Comparison of ENCODE assay signal across 1 cellular context in genomic region chr12:75444444-75445136, GRCh38.
A peak's percentile ranks its signal among the peaks of the same experiment; 100 is the strongest.
TF ChIP-seq lines count a peak whose summit lies in the region.

No MANE protein-coding gene starts in this region.

TF ChIP-seq in HepG2, 621 proteins besides CTCF, POLR2A, EP300 and RAD21 (continued from another document and continues in another):
- TF ChIP-seq ZNF609 (CRISPR knock-in tag; IDR thresholded peaks at IDR 0.05; ENCODE audit: borderline replicate concordance) (no peak), ZFP37 (CRISPR knock-in tag; IDR thresholded peaks at IDR 0.05; ENCODE audit: borderline replicate concordance) (no peak), ZNF414 (CRISPR knock-in tag; IDR thresholded peaks at IDR 0.05) (no peak), TBX3 (IDR thresholded peaks at IDR 0.05; ENCODE audit: borderline replicate concordance) (no peak), KIAA2018 (CRISPR knock-in tag; IDR thresholded peaks at IDR 0.05; ENCODE audit: borderline replicate concordance) (no peak), IRF1 (CRISPR knock-in tag; IDR thresholded peaks at IDR 0.05; ENCODE audit: low read depth) (no peak), ZNF574 (CRISPR knock-in tag; IDR thresholded peaks at IDR 0.05) (no peak), AFF4 (CRISPR knock-in tag; IDR thresholded peaks at IDR 0.05) (no peak), GABPA (IDR thresholded peaks at IDR 0.05; ENCODE audit: low read depth, low read length) (no peak), GABPA (CRISPR knock-in tag; IDR thresholded peaks at IDR 0.05; ENCODE audit: low read depth) (peak; percentile 31; the same call in 1 of the 2 replicates), ATF5 (CRISPR knock-in tag; IDR thresholded peaks at IDR 0.05; ENCODE audit: low read depth) (no peak), ZNF281 (CRISPR knock-in tag; IDR thresholded peaks at IDR 0.05; ENCODE audit: borderline replicate concordance) (no peak), ZNF335 (CRISPR knock-in tag; IDR thresholded peaks at IDR 0.05) (no peak), ZNF431 (CRISPR knock-in tag; IDR thresholded peaks at IDR 0.05; ENCODE audit: borderline replicate concordance, low read depth) (no peak), CHD2 (IDR thresholded peaks at IDR 0.05; ENCODE audit: low read depth, low read length) (no peak), ZNF672 (CRISPR knock-in tag; IDR thresholded peaks at IDR 0.05) (no peak), SP140L (CRISPR knock-in tag; IDR thresholded peaks at IDR 0.05; ENCODE audit: borderline replicate concordance) (no peak), ZNF556 (CRISPR knock-in tag; IDR thresholded peaks at IDR 0.05; ENCODE audit: borderline replicate concordance) (0 out of 2 replicates have a peak, but pooled peaks have one; percentile 34), ZSCAN29 (CRISPR knock-in tag; conservative IDR thresholded peaks at IDR 0.05) (no peak), RBFOX2 (IDR thresholded peaks at IDR 0.05; ENCODE audit: low read depth, low read length) (no peak), FOXP1 (IDR thresholded peaks at IDR 0.05) (no peak), FOXP1 (CRISPR knock-in tag; IDR thresholded peaks at IDR 0.05) (peak; percentile 70), FOXA3 (CRISPR knock-in tag; IDR thresholded peaks at IDR 0.05) (peak; percentile 43), RFXANK (CRISPR knock-in tag; IDR thresholded peaks at IDR 0.05) (no peak), KDM6A (CRISPR knock-in tag; IDR thresholded peaks at IDR 0.05; ENCODE audit: low read depth) (peak; percentile 46; the same call in 1 of the 2 replicates), FOXA1 (IDR thresholded peaks at IDR 0.05) (no peak), FOXA1 (CRISPR knock-in tag; IDR thresholded peaks at IDR 0.05) (0 out of 2 replicates have a peak, but pooled peaks have one; percentile 8), ATRX (CRISPR knock-in tag; IDR thresholded peaks at IDR 0.05; ENCODE audit: borderline replicate concordance) (no peak), SOX13 (IDR thresholded peaks at IDR 0.05) (no peak), SOX13 (CRISPR knock-in tag; conservative IDR thresholded peaks at IDR 0.05 in 1 of 2, IDR thresholded peaks at IDR 0.05 in 1 of 2) (peak in 1 of 2 experiments; percentile 49; a peak in 1 of 4 replicates), TGIF2 (CRISPR knock-in tag; IDR thresholded peaks at IDR 0.05) (0 out of 2 replicates have a peak, but pooled peaks have one; percentile 38)
